35 cellular contexts compared by ENCODE assay signal in genomic region chr4:24613474-24613873, GRCh38.
"Had no signal": no experiment of that assay in that cellular context is flagged by ENCODE, and none has a peak within 500 bp of the region (broad histone marks: within the 10 kb centered on the region; RNA-seq: fewer than 3 reads in every experiment).

No MANE protein-coding gene starts in this region.

- DNase-seq: Karpas-422, Kasumi-1, KBM-7, KG1, MG63, MM.1S, MV-4-11, NCI-H1048, NCI-H1092, NCI-H1092 treated with DMSO at 0.1 percent for 48 hours, NCI-H1105, NCI-H1105 treated with DMSO at 0.1 percent for 48 hours, NCI-H1417, NCI-H1417 treated with DMSO at 0.1 percent for 48 hours, NCI-H1436, NCI-H1436 treated with DMSO at 0.1 percent for 48 hours, NCI-H146, NCI-H1694, NCI-H1694 treated with DMSO at 0.1 percent for 48 hours, NCI-H187, NCI-H187 treated with DMSO at 0.1 percent for 48 hours, NCI-H1930, NCI-H2029, NCI-H2029 treated with DMSO at 0.1 percent for 48 hours, NCI-H2081, NCI-H2081 treated with DMSO at 0.1 percent for 48 hours, NCI-H2107, NCI-H2171, NCI-H2171 treated with DMSO at 0.1 percent for 48 hours, NCI-H2227 treated with DMSO at 0.1 percent for 48 hours, NCI-H226, NCI-H345, NCI-H446, NCI-H446 treated with DMSO at 0.1 percent for 48 hours, NCI-H510A had no signal
